Comparison of ENCODE assay signal across 14 cellular contexts in the genomic region with DNA sequence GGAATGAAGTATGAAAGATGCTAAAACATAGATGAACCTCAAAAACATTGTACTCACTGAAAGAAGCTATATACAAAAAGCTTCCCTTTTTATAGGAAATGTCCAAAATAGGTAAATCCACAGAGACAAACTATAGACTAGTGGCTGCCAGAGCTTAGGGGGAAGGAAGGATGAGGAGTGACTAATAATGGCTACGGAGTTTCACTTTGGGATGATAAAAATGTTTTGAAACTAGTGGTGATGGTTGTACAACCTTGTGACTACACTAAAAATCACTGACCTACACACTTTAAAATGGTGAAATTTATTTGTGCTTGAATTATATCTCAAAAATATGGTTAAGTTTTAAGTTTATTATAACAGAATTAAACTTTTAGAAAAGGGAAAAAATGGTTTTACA.
"Had no signal": no experiment of that assay in that cellular context is flagged by ENCODE, and none has a peak within 500 bp of the region (broad histone marks: within the 10 kb centered on the region; RNA-seq: fewer than 3 reads in every experiment).

No MANE protein-coding gene starts in this region.

- H3K9me3 Mint-ChIP-seq: activated T-cell treated with anti-CD3 and anti-CD28 coated beads, Interleukin-2, amount 50 U/mL, for 24 hours had no signal

- FAIRE-seq: astrocyte had no signal

- H3K27ac Mint-ChIP-seq: activated CD4-positive, alpha-beta T cell treated with anti-CD3 and anti-CD28 coated beads, Interleukin-2, amount 10 ng/mL, durations not matched to agents 7 days and 5 days; activated CD8-positive, alpha-beta T cell treated with anti-CD3 and anti-CD28 coated beads, Interleukin-2, amount 10 ng/mL, durations not matched to agents 7 days and 5 days; activated naive CD4-positive, alpha-beta T cell treated with anti-CD3 and anti-CD28 coated beads for 36 hours; activated T-cell treated with anti-CD3 and anti-CD28 coated beads, Interleukin-2, amount 50 U/mL, for 24 hours had no signal

- H3K4me3 Mint-ChIP-seq: activated CD4-positive, alpha-beta T cell treated with anti-CD3 and anti-CD28 coated beads, Interleukin-2, amount 10 ng/mL, durations not matched to agents 7 days and 5 days; activated CD8-positive, alpha-beta T cell treated with anti-CD3 and anti-CD28 coated beads, Interleukin-2, amount 10 ng/mL, durations not matched to agents 7 days and 5 days; activated naive CD4-positive, alpha-beta T cell treated with anti-CD3 and anti-CD28 coated beads for 36 hours; activated T-cell treated with anti-CD3 and anti-CD28 coated beads, Interleukin-2, amount 50 U/mL, for 24 hours; naive thymus-derived CD8-positive, alpha-beta T cell had no signal

- ATAC-seq: activated CD8-positive, alpha-beta T cell treated with anti-CD3 and anti-CD28 coated beads, Interleukin-2, amount 10 ng/mL, durations not matched to agents 7 days and 5 days; left cardiac atrium; naive thymus-derived CD8-positive, alpha-beta T cell; stimulated activated naive CD8-positive, alpha-beta T cell treated with anti-CD3 and anti-CD28 coated beads, Interleukin-15, Interleukin-2, amounts not matched to agents 100 U/mL and 50 U/mL, for 24 hours had no signal

- H3K27me3 Mint-ChIP-seq: activated CD4-positive, alpha-beta T cell treated with anti-CD3 and anti-CD28 coated beads, Interleukin-2, amount 10 ng/mL, durations not matched to agents 7 days and 5 days; activated T-cell treated with anti-CD3 and anti-CD28 coated beads, Interleukin-2, amount 50 U/mL, for 24 hours; naive thymus-derived CD8-positive, alpha-beta T cell had no signal

- H3K36me3 Mint-ChIP-seq: naive thymus-derived CD8-positive, alpha-beta T cell had no signal

- DNase-seq: activated CD4-positive, alpha-beta T cell treated with anti-CD3 and anti-CD28 coated beads, Interleukin-2, amount 10 ng/mL, durations not matched to agents 7 days and 5 days; activated CD8-positive, alpha-beta T cell treated with anti-CD3 and anti-CD28 coated beads, Interleukin-2, amount 10 ng/mL, durations not matched to agents 7 days and 5 days; activated naive CD4-positive, alpha-beta T cell treated with anti-CD3 and anti-CD28 coated beads for 36 hours; activated T-cell treated with anti-CD3 and anti-CD28 coated beads, Interleukin-2, amount 50 U/mL, for 24 hours; effector CD4-positive, alpha-beta T cell; left cardiac atrium; mesendoderm; naive thymus-derived CD8-positive, alpha-beta T cell; stimulated activated CD4-positive, alpha-beta T cell treated with anti-CD3 and anti-CD28 coated beads, Interleukin-2, amount 100 ng/mL, for 24 hours; stimulated activated naive CD8-positive, alpha-beta T cell treated with anti-CD3 and anti-CD28 coated beads, Interleukin-15, Interleukin-2, amounts not matched to agents 100 U/mL and 50 U/mL, for 24 hours; substantia nigra; tibial artery; uterus had no signal
